In genomic region chr6:9942131-9942530, GRCh38 we compare ENCODE assay signal across 24 cellular contexts.
"Had no signal": no experiment of that assay in that cellular context is flagged by ENCODE, and none has a peak within 500 bp of the region (broad histone marks: within the 10 kb centered on the region; RNA-seq: fewer than 3 reads in every experiment).

No MANE protein-coding gene starts in this region.

- H3K4me1 ChIP-seq: colonic mucosa, esophagus muscularis mucosa, esophagus squamous epithelium, foreskin keratinocyte, gastrocnemius medialis, gastroesophageal sphincter had no signal

- H3K27ac ChIP-seq: colonic mucosa, coronary artery, dorsolateral prefrontal cortex, epithelial cell of prostate, esophagus muscularis mucosa, esophagus squamous epithelium, foreskin keratinocyte, gastrocnemius medialis, gastroesophageal sphincter had no signal

- H3K36me3 ChIP-seq: colonic mucosa, esophagus muscularis mucosa, esophagus squamous epithelium, gastrocnemius medialis, gastroesophageal sphincter had no signal

- H3K4me3 ChIP-seq: colonic mucosa, coronary artery, dorsolateral prefrontal cortex, esophagus muscularis mucosa, esophagus squamous epithelium, gastrocnemius medialis, gastroesophageal sphincter had no signal

- H3K4me3 Mint-ChIP-seq: dendritic cell treated with granulocyte-macrophage colony-stimulating factor and Interleukin-4, amounts not matched to agents 40 ng/mL and 50 ng/mL, for 4 days; effector memory CD8-positive, alpha-beta T cell; endodermal cell had no signal

- ATAC-seq: effector memory CD8-positive, alpha-beta T cell; esophagus mucosa; foreskin keratinocyte; gastrocnemius medialis; gastroesophageal sphincter had no signal

- H3K9me3 ChIP-seq: colonic mucosa, esophagus muscularis mucosa, esophagus squamous epithelium, gastrocnemius medialis, gastroesophageal sphincter had no signal

- H3K4me1 Mint-ChIP-seq: endodermal cell had no signal

- H3K27me3 ChIP-seq: colonic mucosa, esophagus squamous epithelium, foreskin keratinocyte, gastrocnemius medialis, gastroesophageal sphincter had no signal

- H3K27me3 Mint-ChIP-seq: dendritic cell treated with granulocyte-macrophage colony-stimulating factor and Interleukin-4, amounts not matched to agents 40 ng/mL and 50 ng/mL, for 4 days; effector memory CD8-positive, alpha-beta T cell had no signal

- H3K27ac Mint-ChIP-seq: dendritic cell treated with granulocyte-macrophage colony-stimulating factor and Interleukin-4, amounts not matched to agents 40 ng/mL and 50 ng/mL, for 4 days; effector memory CD8-positive, alpha-beta T cell; endodermal cell had no signal

- DNase-seq: cerebellar nuclear complex; colonic mucosa; cortex of kidney; dermis blood vessel endothelial cell; dorsolateral prefrontal cortex; effector CD4-positive, alpha-beta T cell; effector CD8-positive, alpha-beta T cell; effector memory CD4-positive, alpha-beta T cell; effector memory CD8-positive, alpha-beta T cell; endodermal cell; erythroblast; esophagus squamous epithelium; foreskin fibroblast; foreskin keratinocyte; foreskin melanocyte; gastrocnemius medialis; glutamatergic neuron; head of caudate nucleus had no signal
